Comparison of ENCODE assay signal across 10 cellular contexts in genomic region chr18:72830109-72830508, GRCh38. TPM values are rescaled to one million over a fixed set of nuclear protein-coding genes. Genes with fewer than 3 reads are reported as not detected.
A peak's percentile ranks its signal among the peaks of the same experiment; 100 is the strongest.
DNase-seq lines count a peak whose midpoint lies in the region; TF ChIP-seq lines count a peak whose summit lies in the region.
"Had no signal": no experiment of that assay in that cellular context is flagged by ENCODE, and none has a peak within 500 bp of the region (broad histone marks: within the 10 kb centered on the region; RNA-seq: fewer than 3 reads in every experiment).

No MANE protein-coding gene starts in this region.

- TF ChIP-seq CTCF in foreskin fibroblast (IDR thresholded peaks at IDR 0.05; ENCODE audit: low read depth, low read length) (no peak), CD14-positive monocyte (IDR thresholded peaks at IDR 0.05) (no peak)

- no peak overlapping the region for H3K27ac Mint-ChIP-seq in activated CD4-positive, alpha-beta T cell treated with anti-CD3 and anti-CD28 coated beads, Interleukin-2, amount 10 ng/mL, durations not matched to agents 7 days and 5 days
- H3K27ac Mint-ChIP-seq in CD14-positive monocyte = no peak overlapping the region

- CTCF ChIA-PET in activated CD4-positive, alpha-beta T cell treated with anti-CD3 and anti-CD28 coated beads, Interleukin-2, amount 10 ng/mL, durations not matched to agents 7 days and 5 days (lab: Charles Lee) = no interaction called here

- no peak overlapping the region for H3K4me3 Mint-ChIP-seq in activated CD4-positive, alpha-beta T cell treated with anti-CD3 and anti-CD28 coated beads, Interleukin-2, amount 10 ng/mL, durations not matched to agents 7 days and 5 days
- H3K4me3 Mint-ChIP-seq in CD14-positive monocyte = no peak overlapping the region

- intact Hi-C loops in CD14-positive monocyte (cut with micrococcal nuclease) = no loop called here

- H3K9me3 Mint-ChIP-seq in activated CD4-positive, alpha-beta T cell treated with anti-CD3 and anti-CD28 coated beads, Interleukin-2, amount 10 ng/mL, durations not matched to agents 7 days and 5 days = no peaks in the 10 kb centered on the region
- H3K9me3 Mint-ChIP-seq in CD14-positive monocyte = no peaks in the 10 kb centered on the region

- peak; percentile 3 for DNase-seq in activated CD4-positive, alpha-beta T cell treated with anti-CD3 and anti-CD28 coated beads for 48 hours
- DNase-seq in activated CD4-positive, alpha-beta T cell treated with anti-CD3 and anti-CD28 coated beads, Interleukin-2, amount 10 ng/mL, durations not matched to agents 7 days and 5 days = no peak
- DNase-seq in NCI-H460 (ENCODE audit: extremely low read depth, low read depth) = peak; percentile 17
- peak; percentile 12 to 32 for DNase-seq in foreskin fibroblast
- peak; percentile 6 for DNase-seq in renal cortical epithelial cell (ENCODE audit: low read depth)
- DNase-seq in CD14-positive monocyte (ENCODE audit: low spot score) = no peak
- DNase-seq in dedifferentiated amniotic fluid mesenchymal stem cell (ENCODE audit: extremely low spot score) = no peak
- no peak for DNase-seq in activated effector memory CD4-positive, alpha-beta T cell treated with anti-CD3 and anti-CD28 coated beads, Interleukin-2, amount 50 U/mL, for 16 hours
- DNase-seq: cerebellar nuclear complex had no signal

- POLR2A ChIA-PET in activated CD4-positive, alpha-beta T cell treated with anti-CD3 and anti-CD28 coated beads, Interleukin-2, amount 10 ng/mL, durations not matched to agents 7 days and 5 days (lab: Charles Lee) = no interaction called here

- H3K27me3 Mint-ChIP-seq in activated CD4-positive, alpha-beta T cell treated with anti-CD3 and anti-CD28 coated beads, Interleukin-2, amount 10 ng/mL, durations not matched to agents 7 days and 5 days = no peaks in the 10 kb centered on the region
- H3K27me3 Mint-ChIP-seq in CD14-positive monocyte (ENCODE audit: low read depth in 3 of 3) = peaks cover 0 to 2% (median 0%) of the 10 kb centered on the region in 3 donors

- no peaks in the 10 kb centered on the region for H3K36me3 Mint-ChIP-seq in activated CD4-positive, alpha-beta T cell treated with anti-CD3 and anti-CD28 coated beads, Interleukin-2, amount 10 ng/mL, durations not matched to agents 7 days and 5 days (ENCODE audit: low read depth)
- H3K36me3 Mint-ChIP-seq in CD14-positive monocyte = no peaks in the 10 kb centered on the region

- no peak overlapping the region for H3K4me3 ChIP-seq in foreskin fibroblast (ENCODE audit: low read depth in 1 of 2, low read length in 2 of 2)

- no peaks in the 10 kb centered on the region for H3K4me1 Mint-ChIP-seq in activated CD4-positive, alpha-beta T cell treated with anti-CD3 and anti-CD28 coated beads, Interleukin-2, amount 10 ng/mL, durations not matched to agents 7 days and 5 days
- H3K4me1 Mint-ChIP-seq in CD14-positive monocyte = no peaks in the 10 kb centered on the region

RNA-seq across cellular contexts. Expression of gene NETO1, which starts 37.7 kb away (rescaled TPM):
- total RNA-seq in activated CD4-positive, alpha-beta T cell treated with anti-CD3 and anti-CD28 coated beads, Interleukin-2, amount 10 ng/mL, durations not matched to agents 7 days and 5 days = not detected
- total RNA-seq in NCI-H460 (2014; rRNA removed; shearing (Covaris generic)) = not detected in 2 replicates
- not detected in 2 replicates for polyA plus RNA-seq in NCI-H460 (2014; cell fraction: nucleus; rRNA removed)
- 0.89 and 4.9 TPM in 2 replicates for total RNA-seq in renal cortical epithelial cell
- not detected for polyA plus RNA-seq in CD14-positive monocyte
- total RNA-seq: pulmonary artery endothelial cell had no signal

Comparison
In these comparisons a context has a peak if more than half of its experiments do, and no peak if none do; other contexts are left out.
1. DNase-seq: peak in activated CD4-positive, alpha-beta T cell treated with anti-CD3 and anti-CD28 coated beads for 48 hours (single experiment), NCI-H460 (single experiment), foreskin fibroblast (2 of 2) and renal cortical epithelial cell (single experiment); none in activated CD4-positive, alpha-beta T cell treated with anti-CD3 and anti-CD28 coated beads, Interleukin-2, amount 10 ng/mL, durations not matched to agents 7 days and 5 days (single experiment), CD14-positive monocyte (single experiment), dedifferentiated amniotic fluid mesenchymal stem cell (single experiment) and activated effector memory CD4-positive, alpha-beta T cell treated with anti-CD3 and anti-CD28 coated beads, Interleukin-2, amount 50 U/mL, for 16 hours (single experiment).